In genomic region chr6:33772114-33772830, GRCh38 we compare ENCODE assay signal across 10 cellular contexts. TPM values are rescaled to one million over a fixed set of nuclear protein-coding genes. Genes with fewer than 3 reads are reported as not detected.
DNase-seq lines count a peak whose midpoint lies in the region; ATAC-seq and TF ChIP-seq lines count a peak whose summit lies in the region.
"Had no signal": no experiment of that assay in that cellular context is flagged by ENCODE, and none has a peak within 500 bp of the region (broad histone marks: within the 10 kb centered on the region; RNA-seq: fewer than 3 reads in every experiment).

No MANE protein-coding gene starts in this region.

- 73 to 78% (median 75%) methylated on average over 22 to 24 of the region's 24 CpGs for WGBS in heart left ventricle, 4 donors
- 80 to 82% methylated on average over 8 to 24 of the region's 24 CpGs for WGBS in upper lobe of left lung, 2 donors

- TF ChIP-seq POLR2A in heart left ventricle (IDR thresholded peaks at IDR 0.05), result no peak
- no peak for TF ChIP-seq POLR2A in upper lobe of left lung (IDR thresholded peaks at IDR 0.05)

- peaks cover 4 to 9% of the 10 kb centered on the region in 2 donors for H3K27me3 Mint-ChIP-seq in CD8-positive, alpha-beta memory T cell
- H3K27me3 Mint-ChIP-seq: activated CD4-positive, alpha-beta memory T cell treated with anti-CD3 and anti-CD28 coated beads for 36 hours had no signal

- CTCF ChIA-PET in CD8-positive, alpha-beta memory T cell (lab: Charles Lee), result interaction anchor here (0.6 to 8.6 kb wide), 24 partner anchors 8 to 383 kb away, joined by 3 to 106 read pairs (median 5); partner anchors contain the start of genes GRM4, LEMD2 and UQCC2

- H3K4me1 ChIP-seq in heart left ventricle (peaks cover 0 to 37% (median 27%) of the 10 kb centered on the region in 12 donors), mucosa of rectum (ENCODE audit: control insufficient read depth in 2 of 2, insufficient read depth in 2 of 2, low read length in 2 of 2) (peaks cover 0 to 11% of the 10 kb centered on the region in 2 donors), upper lobe of left lung (peaks cover 35 to 45% (median 39%) of the 10 kb centered on the region in 4 donors)
- H3K4me1 ChIP-seq in CD8-positive, alpha-beta memory T cell (ENCODE audit: insufficient read depth, low read length), result peaks cover 6% of the 10 kb centered on the region
- H3K4me1 ChIP-seq: BE2C had no signal

- peaks cover 7 to 54% (median 48%) of the 10 kb centered on the region in 9 donors for H3K36me3 ChIP-seq in heart left ventricle
- H3K36me3 ChIP-seq in mucosa of rectum (ENCODE audit: control insufficient read depth in 2 of 2, insufficient read depth in 2 of 2, low read length in 2 of 2), result peaks cover 36 to 45% of the 10 kb centered on the region in 2 donors
- peaks cover 25 to 54% (median 51%) of the 10 kb centered on the region in 4 donors for H3K36me3 ChIP-seq in upper lobe of left lung
- peaks cover 36% of the 10 kb centered on the region for H3K36me3 ChIP-seq in CD8-positive, alpha-beta memory T cell (ENCODE audit: insufficient read depth, low read length)

- H3K9me3 ChIP-seq in heart left ventricle, result peaks cover 0 to under 1% (median 0%) of the 10 kb centered on the region in 12 donors
- H3K9me3 ChIP-seq in mucosa of rectum (ENCODE audit: control insufficient read depth in 2 of 2, low read length in 2 of 2), result no peaks in the 10 kb centered on the region
- H3K9me3 ChIP-seq in upper lobe of left lung, result no peaks in the 10 kb centered on the region
- no peaks in the 10 kb centered on the region for H3K9me3 ChIP-seq in CD8-positive, alpha-beta memory T cell (ENCODE audit: low read length)
- H3K9me3 ChIP-seq: BE2C had no signal

- no peaks in the 10 kb centered on the region for H3K27me3 ChIP-seq in heart left ventricle
- no peaks in the 10 kb centered on the region for H3K27me3 ChIP-seq in mucosa of rectum (ENCODE audit: control insufficient read depth in 2 of 2, insufficient read depth in 2 of 2, low read length in 2 of 2)
- H3K27me3 ChIP-seq in upper lobe of left lung, result no peaks in the 10 kb centered on the region
- H3K27me3 ChIP-seq in CD8-positive, alpha-beta memory T cell (ENCODE audit: insufficient read depth, low read length, poor library complexity, severe bottlenecking), result no peaks in the 10 kb centered on the region
- H3K27me3 ChIP-seq: BE2C had no signal

- TF ChIP-seq EP300 in upper lobe of left lung (IDR thresholded peaks at IDR 0.05), result no peak

- peak overlapping the region in 10 of 12 donors; percentile 2 to 74 (median 44) for H3K27ac ChIP-seq in heart left ventricle
- H3K27ac ChIP-seq in coronary artery, result peak overlapping the region; percentile 67 to 91
- H3K27ac ChIP-seq in mucosa of rectum (ENCODE audit: low read depth in 2 of 2, low read length in 2 of 2), result peak overlapping the region; percentile 3 to 33
- H3K27ac ChIP-seq in upper lobe of left lung, result peak overlapping the region; percentile 70 to 82 (median 76)
- H3K27ac ChIP-seq in CD8-positive, alpha-beta memory T cell (ENCODE audit: low read depth, low read length), result no peak overlapping the region

- intact Hi-C loops in heart left ventricle (cut with DNase I) (loop anchor here in 7 of 10 donors (2.0 to 5.0 kb wide), 4 partner anchors 40 to 380 kb away; no protein-coding TSS in a partner anchor), left cardiac atrium (cut with DNase I) (no loop called here)

- TF ChIP-seq CTCF in heart left ventricle (IDR thresholded peaks at IDR 0.05) (no peak), coronary artery (IDR thresholded peaks at IDR 0.05) (no peak), upper lobe of left lung (IDR thresholded peaks at IDR 0.05) (no peak)

- H3K4me1 Mint-ChIP-seq in CD8-positive, alpha-beta memory T cell, result peaks cover 13 to 23% (median 16%) of the 10 kb centered on the region in 3 donors

- DNase-seq in heart left ventricle (peak in 1 of 5 donors; percentile 60), left cardiac atrium (no peak), coronary artery (ENCODE audit: low spot score) (no peak), upper lobe of left lung (no peak), Kasumi-1 (lab: John Stamatoyannopoulos, UW) (no peak)
- DNase-seq in CD8-positive, alpha-beta memory T cell, result no peak

- peak overlapping the region in 2 of 8 donors; percentile 57 to 66 for H3K27ac Mint-ChIP-seq in CD8-positive, alpha-beta memory T cell
- H3K27ac Mint-ChIP-seq: activated CD4-positive, alpha-beta memory T cell treated with anti-CD3 and anti-CD28 coated beads for 36 hours had no signal

- no peaks in the 10 kb centered on the region for H3K9me3 Mint-ChIP-seq in CD8-positive, alpha-beta memory T cell
- H3K9me3 Mint-ChIP-seq: activated CD4-positive, alpha-beta memory T cell treated with anti-CD3 and anti-CD28 coated beads for 36 hours had no signal

- peaks cover 3 to 52% (median 4%) of the 10 kb centered on the region in 3 donors for H3K36me3 Mint-ChIP-seq in CD8-positive, alpha-beta memory T cell

- ATAC-seq in heart left ventricle (no peak), left cardiac atrium (no peak), upper lobe of left lung (ENCODE audit: low FRiP score in 2 of 2) (no peak), GM19351 (IDR thresholded peaks at IDR 0.05; ENCODE audit: unreplicated experiment) (no peak)

- H3K4me3 ChIP-seq in heart left ventricle, result peak overlapping the region in 2 of 12 donors; percentile 11 to 24
- H3K4me3 ChIP-seq in coronary artery, result peak overlapping the region; percentile 61
- H3K4me3 ChIP-seq in mucosa of rectum (ENCODE audit: low read length in 2 of 2), result no peak overlapping the region
- H3K4me3 ChIP-seq in upper lobe of left lung, result no peak overlapping the region
- no peak overlapping the region for H3K4me3 ChIP-seq in CD8-positive, alpha-beta memory T cell (ENCODE audit: low read length)

- H3K9ac ChIP-seq in mucosa of rectum (ENCODE audit: low read depth in 1 of 2, low read length in 2 of 2), result no peak overlapping the region

- H3K4me3 Mint-ChIP-seq in CD8-positive, alpha-beta memory T cell, result peak overlapping the region in 2 of 7 donors; percentile 15 to 44
- H3K4me3 Mint-ChIP-seq: activated CD4-positive, alpha-beta memory T cell treated with anti-CD3 and anti-CD28 coated beads for 36 hours had no signal

- POLR2A ChIA-PET in CD8-positive, alpha-beta memory T cell (lab: Charles Lee), result interaction anchor here (1.1 kb wide), 1 partner anchor 16 kb away, joined by 4 read pairs; the partner anchor contains the start of gene LEMD2

RNA-seq across cellular contexts. Expression of gene LEMD2, which starts 16.7 kb away (rescaled TPM):
- total RNA-seq in heart left ventricle (10 to 100 TPM; 21.2 to 41.5 (median 25.7) TPM), left cardiac atrium (10 to 100 TPM; 26.0 to 33.7 TPM), upper lobe of left lung (100 to 1,000 TPM in 2 of 6 donors, 10 to 100 TPM in 4; 51.1 to 118 (median 66.2) TPM)
- polyA plus RNA-seq in heart left ventricle, result 10 to 100 TPM; 29.9 to 51.3 TPM
- total RNA-seq in CD8-positive, alpha-beta memory T cell, result 10 to 100 TPM; 51.8 to 55.5 TPM
- polyA plus RNA-seq in CD8-positive, alpha-beta memory T cell, result 45.4 TPM

RNA-seq across cellular contexts. Expression of gene IP6K3, which starts 25.6 kb away (rescaled TPM):
- total RNA-seq in heart left ventricle, result 10 to 100 TPM; 11.7 to 72.4 (median 30.8) TPM
- 10 to 100 TPM; 16.9 to 59.2 TPM for polyA plus RNA-seq in heart left ventricle
- 10 to 100 TPM; 23.8 to 29.4 TPM for total RNA-seq in left cardiac atrium
- total RNA-seq in upper lobe of left lung, result 10 to 100 TPM in 1 of 6 donors, 1 to 10 TPM in 5; 1.9 to 11.5 (median 4.9) TPM
- not detected for total RNA-seq in CD8-positive, alpha-beta memory T cell
- not detected for polyA plus RNA-seq in CD8-positive, alpha-beta memory T cell
- total RNA-seq: activated CD4-positive, alpha-beta memory T cell treated with anti-CD3 and anti-CD28 coated beads for 36 hours had no signal

RNA-seq across cellular contexts. Expression of gene MLN, which starts 31.5 kb away (rescaled TPM):
- total RNA-seq in heart left ventricle (not detected), left cardiac atrium (not detected), upper lobe of left lung (not detected)
- not detected for polyA plus RNA-seq in heart left ventricle
- total RNA-seq in CD8-positive, alpha-beta memory T cell, result not detected
- not detected for polyA plus RNA-seq in CD8-positive, alpha-beta memory T cell
- total RNA-seq: activated CD4-positive, alpha-beta memory T cell treated with anti-CD3 and anti-CD28 coated beads for 36 hours had no signal

Comparison
In these comparisons a context has a peak if more than half of its experiments do, and no peak if none do; other contexts are left out.
1. intact Hi-C loops: an anchor here in heart left ventricle (2.0 to 5.0 kb wide); none called in left cardiac atrium.